ENCODE assay signal across 7 cellular contexts in genomic region chr17:58005031-58005727, GRCh38. TPM values are rescaled to one million over a fixed set of nuclear protein-coding genes. Genes with fewer than 3 reads are reported as not detected.
DNase-seq lines count a peak whose midpoint lies in the region; ATAC-seq, FAIRE-seq and TF ChIP-seq lines count a peak whose summit lies in the region.

No MANE protein-coding gene starts in this region.

- 33% methylated on average over 12 of the region's 12 CpGs for WGBS in esophagus muscularis mucosa

- peaks cover 51% of the 10 kb centered on the region for H3K4me1 ChIP-seq in Panc1 (ENCODE audit: control insufficient read depth, insufficient read depth, low read length)
- H3K4me1 ChIP-seq in esophagus muscularis mucosa, result peaks cover 43 to 68% (median 65%) of the 10 kb centered on the region in 4 donors

- H3K27ac ChIP-seq in Panc1 (ENCODE audit: low read length), result peak overlapping the region; percentile 100
- H3K27ac ChIP-seq in esophagus muscularis mucosa (replicated peaks in 1 of 4), result peak overlapping the region; percentile 94 to 99 (median 96)

- no peak for ATAC-seq in Panc1

- peaks cover 60% of the 10 kb centered on the region for H3K36me3 ChIP-seq in Panc1 (ENCODE audit: control insufficient read depth, insufficient read depth, low read length)
- peaks cover 22 to 57% (median 45%) of the 10 kb centered on the region in 4 donors for H3K36me3 ChIP-seq in esophagus muscularis mucosa

- in situ Hi-C loops in Panc1 (cut with HindIII; ENCODE audit: low pct_unique_long_range_greater_than_20kb, low sequenced_read_pairs), result no loop called here

- H3K27me3 ChIP-seq in Panc1 (ENCODE audit: control insufficient read depth, insufficient read depth, low read length) (no peaks in the 10 kb centered on the region), esophagus muscularis mucosa (no peaks in the 10 kb centered on the region)

- FAIRE-seq in GM19239 (lab: Jason Lieb, UNC), result peak; percentile 37

- no TSS peak for BruUV-seq in Panc1 (replicated peaks; lab: Mats Ljungman, UMichigan)

- no peak for TF ChIP-seq EP300 in esophagus muscularis mucosa (IDR thresholded peaks at IDR 0.05)

- POLR2A ChIA-PET in Panc1 (lab: Charles Lee), result interaction anchor here (1.0 kb wide), 1 partner anchor 59 kb away, joined by 3 read pairs; no protein-coding TSS in a partner anchor

- no peak for TF ChIP-seq POLR2A in esophagus muscularis mucosa (IDR thresholded peaks at IDR 0.05; ENCODE audit: low read depth)

- CTCF ChIA-PET in Panc1 (lab: Charles Lee), result no interaction called here

- H3K9me3 ChIP-seq in Panc1 (ENCODE audit: control insufficient read depth, insufficient read depth, low read depth, low read length) (no peaks in the 10 kb centered on the region), esophagus muscularis mucosa (peaks cover 0 to 3% (median 0%) of the 10 kb centered on the region in 4 donors)

- DNase-seq in GM19239 (ENCODE audit: insufficient read length, low spot score) (no peak), Panc1 (ENCODE audit: low read depth, low spot score) (no peak), esophagus muscularis mucosa (ENCODE audit: extremely low spot score) (no peak), skeletal muscle cell (ENCODE audit: low read depth) (no peak), NCI-H1417 treated with DMSO at 0.1 percent for 48 hours (lab: John Stamatoyannopoulos, UW) (no peak), NCI-H1694 treated with DMSO at 0.1 percent for 48 hours (lab: John Stamatoyannopoulos, UW) (no peak), NCI-H2081 treated with DMSO at 0.1 percent for 48 hours (lab: John Stamatoyannopoulos, UW) (no peak)

- intact Hi-C loops in Panc1 (cut with micrococcal nuclease; ENCODE audit: unreplicated experiment) (loop anchor here (5.0 kb wide), 2 partner anchors 77 to 107 kb away; partner anchors contain the start of gene DYNLL2), esophagus muscularis mucosa (cut with DNase I) (loop anchor here (5.0 to 10.0 kb wide), 3 partner anchors 107 to 880 kb away; no protein-coding TSS in a partner anchor)

- TF ChIP-seq CTCF in Panc1 (IDR thresholded peaks at IDR 0.05), result peak; percentile 20; the same call in 1 of the 2 replicates
- TF ChIP-seq CTCF in esophagus muscularis mucosa (IDR thresholded peaks at IDR 0.05), result no peak

- H3K4me3 ChIP-seq in Panc1 (ENCODE audit: low read depth in 2 of 2, low read length in 2 of 2) (peak overlapping the region; percentile 83 to 94), esophagus muscularis mucosa (peak overlapping the region; percentile 80 to 92 (median 88)), skeletal muscle cell (ENCODE audit: low read depth, low read length) (peak overlapping the region; percentile 90)

RNA-seq across cellular contexts. Expression of gene SRSF1, which starts 1.9 kb away (rescaled TPM):
- 362 TPM for total RNA-seq in Panc1 (2021; ENCODE audit: unreplicated experiment)
- polyA plus RNA-seq in Panc1 (2012; ENCODE audit: insufficient read length), result 307 TPM
- 100 to 1,000 TPM; 136 to 185 (median 156) TPM for total RNA-seq in esophagus muscularis mucosa

RNA-seq across cellular contexts. Expression of gene VEZF1, which starts 17.1 kb away (rescaled TPM):
- total RNA-seq in Panc1 (2021; ENCODE audit: unreplicated experiment) (73.5 TPM), esophagus muscularis mucosa (100 to 1,000 TPM in 3 of 4 donors, 10 to 100 TPM in 1; 98.9 to 154 (median 121) TPM)
- polyA plus RNA-seq in Panc1 (2012; ENCODE audit: insufficient read length), result 50.1 TPM

RNA-seq across cellular contexts. Expression of gene CUEDC1, which starts 50.0 kb away (rescaled TPM):
- total RNA-seq in Panc1 (2021; ENCODE audit: unreplicated experiment) (103 TPM), esophagus muscularis mucosa (10 to 100 TPM; 30.3 to 72.2 (median 51.2) TPM)
- 107 TPM for polyA plus RNA-seq in Panc1 (2012; ENCODE audit: insufficient read length)
